9 cellular contexts compared by ENCODE assay signal in the genomic region with DNA sequence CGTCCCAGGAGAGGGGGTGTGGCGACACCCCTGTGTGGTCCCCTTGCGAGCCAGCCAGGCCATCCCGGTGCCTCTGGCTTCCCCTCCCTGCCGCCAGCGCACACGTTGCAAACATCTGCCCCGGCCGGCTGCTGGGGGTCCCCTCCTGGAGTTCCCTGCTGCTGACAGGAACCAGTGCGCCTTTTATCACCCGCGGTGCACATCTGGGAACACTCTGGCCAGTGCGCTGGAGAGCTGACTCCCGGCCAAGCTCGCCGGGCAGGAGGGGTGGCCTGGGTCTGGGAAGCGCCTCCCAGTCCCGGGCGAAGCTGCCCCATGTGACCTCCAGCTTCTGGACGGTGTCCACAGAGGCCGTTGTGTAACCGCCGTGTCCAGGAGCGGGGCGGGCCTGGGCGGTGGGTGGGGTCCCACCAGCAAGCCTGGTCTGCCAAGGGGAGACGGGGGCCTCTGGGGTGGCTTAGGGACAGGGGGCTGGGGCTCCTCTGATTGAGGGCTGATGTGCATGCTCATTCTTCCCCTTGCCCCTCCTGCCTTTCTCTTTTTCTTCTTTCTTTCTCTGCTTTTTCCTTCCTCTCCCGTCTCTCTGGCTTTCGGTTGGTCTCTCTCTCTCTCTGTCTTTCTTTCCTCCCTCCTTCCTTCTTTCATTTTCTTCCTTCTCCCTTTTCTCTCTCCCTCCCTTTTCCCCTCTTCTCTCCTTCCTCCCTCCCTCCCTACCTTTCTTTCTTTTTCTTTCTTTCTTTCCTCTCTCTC. TPM values are rescaled to one million over a fixed set of nuclear protein-coding genes. Genes with fewer than 3 reads are reported as not detected.
DNase-seq lines count a peak whose midpoint lies in the region; ATAC-seq lines count a peak whose summit lies in the region.
"Had no signal": no experiment of that assay in that cellular context is flagged by ENCODE, and none has a peak within 500 bp of the region (broad histone marks: within the 10 kb centered on the region; RNA-seq: fewer than 3 reads in every experiment).

No MANE protein-coding gene starts in this region.

- peaks cover 9 to 19% (median 16%) of the 10 kb centered on the region in 4 donors for H3K4me1 Mint-ChIP-seq in naive thymus-derived CD8-positive, alpha-beta T cell

- DNase-seq in Ammon's horn (ENCODE audit: low spot score) (peak; percentile 93), SJCRH30 (peak; percentile 86 to 90), fibroblast of the conjunctiva (ENCODE audit: low read depth) (peak; percentile 90), nucleus accumbens (lab: John Stamatoyannopoulos, UW) (peak; percentile 30 to 94 (median 81)), NCI-H2171 (lab: John Stamatoyannopoulos, UW) (no peak)
- no peak for DNase-seq in naive thymus-derived CD8-positive, alpha-beta T cell
- DNase-seq in effector CD4-positive, alpha-beta T cell, result no peak
- DNase-seq: activated CD4-positive, CD25-positive, alpha-beta regulatory T cell had no signal

- H3K36me3 ChIP-seq in SJCRH30, result no peaks in the 10 kb centered on the region

- H3K27me3 Mint-ChIP-seq in naive thymus-derived CD8-positive, alpha-beta T cell, result peaks cover 14 to 48% (median 29%) of the 10 kb centered on the region in 5 donors

- ATAC-seq in HG02678 (IDR thresholded peaks at IDR 0.05; ENCODE audit: unreplicated experiment), result no peak
- no peak for ATAC-seq in naive thymus-derived CD8-positive, alpha-beta T cell

- no peaks in the 10 kb centered on the region for H3K9me3 ChIP-seq in SJCRH30 (replicated peaks)

- H3K36me3 Mint-ChIP-seq in naive thymus-derived CD8-positive, alpha-beta T cell, result no peaks in the 10 kb centered on the region

- H3K4me3 ChIP-seq in SJCRH30, result peak overlapping the region; percentile 61

- peak overlapping the region; percentile 99 for H3K27ac ChIP-seq in SJCRH30

- H3K4me1 ChIP-seq in SJCRH30, result peaks cover 16% of the 10 kb centered on the region

- H3K4me3 Mint-ChIP-seq in naive thymus-derived CD8-positive, alpha-beta T cell, result peak overlapping the region in 5 of 10 donors; percentile 1 to 69 (median 26)

- no peaks in the 10 kb centered on the region for H3K9me3 Mint-ChIP-seq in naive thymus-derived CD8-positive, alpha-beta T cell

- peak overlapping the region in 1 of 10 donors; percentile 82 for H3K27ac Mint-ChIP-seq in naive thymus-derived CD8-positive, alpha-beta T cell

- no peaks in the 10 kb centered on the region for H3K27me3 ChIP-seq in SJCRH30

- POLR2A ChIA-PET in naive thymus-derived CD8-positive, alpha-beta T cell (lab: Charles Lee), result interaction anchor here (0.7 kb wide), 1 partner anchor 605 kb away, joined by 6 read pairs; no protein-coding TSS in a partner anchor

RNA-seq across cellular contexts. Expression of gene CIBAR2, which starts 25.2 kb away (rescaled TPM):
- total RNA-seq in SJCRH30 (2014; rRNA removed; shearing (Covaris generic)), result 0.04 and 0.41 TPM in 2 replicates
- total RNA-seq in naive thymus-derived CD8-positive, alpha-beta T cell, result not detected
- polyA plus RNA-seq in naive thymus-derived CD8-positive, alpha-beta T cell, result not detected

Comparison
In these comparisons a context has a peak if more than half of its experiments do, and no peak if none do; other contexts are left out.
1. DNase-seq: peak in Ammon's horn (single experiment), SJCRH30 (2 of 2), fibroblast of the conjunctiva (single experiment) and nucleus accumbens (56 of 56); none in naive thymus-derived CD8-positive, alpha-beta T cell (0 of 10), effector CD4-positive, alpha-beta T cell (single experiment) and NCI-H2171 (single experiment).